Comparison of ENCODE assay signal across 17 cellular contexts in the genomic region with DNA sequence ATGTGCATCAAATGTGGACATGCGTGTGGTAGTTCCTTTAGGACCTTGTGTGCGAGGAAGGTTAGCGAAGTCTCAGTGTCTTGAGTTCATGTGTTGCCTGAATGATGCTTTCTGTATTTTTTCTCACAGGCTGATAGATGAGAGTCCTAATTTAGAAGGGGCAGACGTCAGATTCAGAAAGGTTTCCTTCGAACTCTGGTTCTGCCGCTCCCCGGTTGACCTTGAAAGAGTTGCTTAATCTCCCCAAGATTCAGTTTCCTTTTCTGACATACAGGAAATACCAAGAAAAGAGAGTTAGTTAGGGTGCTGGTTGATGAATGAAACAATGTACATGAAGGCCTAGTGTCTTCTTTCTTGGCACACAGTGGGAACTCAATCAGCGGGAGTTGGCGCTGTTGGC.
"Had no signal": no experiment of that assay in that cellular context is flagged by ENCODE, and none has a peak within 500 bp of the region (broad histone marks: within the 10 kb centered on the region; RNA-seq: fewer than 3 reads in every experiment).

No MANE protein-coding gene starts in this region.

- H3K36me3 ChIP-seq: esophagus squamous epithelium, neural progenitor cell, sigmoid colon, tibial artery had no signal

- H3K27me3 ChIP-seq: esophagus squamous epithelium, neural progenitor cell, sigmoid colon, testis had no signal

- H3K9me3 ChIP-seq: esophagus squamous epithelium, sigmoid colon, testis, tibial artery had no signal

- DNase-seq: dermis blood vessel endothelial cell; effector memory CD4-positive, alpha-beta T cell; erythroblast; esophagus squamous epithelium; foreskin melanocyte; glutamatergic neuron; kidney; mesenchymal stem cell; naive thymus-derived CD4-positive, alpha-beta T cell; sigmoid colon; stimulated activated CD4-positive, alpha-beta T cell treated with anti-CD3 and anti-CD28 coated beads, Interleukin-4, amount 100 ng/mL, for 4 hours; stimulated activated naive CD8-positive, alpha-beta T cell treated with anti-CD3 and anti-CD28 coated beads, Interleukin-15, Interleukin-2, amounts not matched to agents 100 U/mL and 50 U/mL, for 24 hours; testis; tibial artery had no signal

- H3K27ac ChIP-seq: coronary artery, esophagus squamous epithelium, neural progenitor cell, parathyroid adenoma, sigmoid colon, testis, tibial artery had no signal

- H3K9ac ChIP-seq: neural progenitor cell, parathyroid adenoma had no signal

- H3K4me2 ChIP-seq: neural progenitor cell had no signal

- H3K4me3 ChIP-seq: coronary artery, esophagus squamous epithelium, neural progenitor cell, sigmoid colon, testis, tibial artery had no signal

- H3K4me1 ChIP-seq: esophagus squamous epithelium, parathyroid adenoma, sigmoid colon, testis, tibial artery had no signal
